ENCODE assay signal across 9 cellular contexts in genomic region chr10:127012769-127013152, GRCh38.
DNase-seq lines count a peak whose midpoint lies in the region; ATAC-seq and TF ChIP-seq lines count a peak whose summit lies in the region.
"Had no signal": no experiment of that assay in that cellular context is flagged by ENCODE, and none has a peak within 500 bp of the region (broad histone marks: within the 10 kb centered on the region; RNA-seq: fewer than 3 reads in every experiment).

No MANE protein-coding gene starts in this region.

- ATAC-seq in lung (ENCODE audit: insufficient read depth, low FRiP score) (peak; percentile 56), GM18858 (IDR thresholded peaks at IDR 0.05; ENCODE audit: unreplicated experiment) (no peak)
- ATAC-seq: stimulated activated naive CD8-positive, alpha-beta T cell treated with anti-CD3 and anti-CD28 coated beads, Interleukin-15, amount 100 ng/mL, for 72 hours had no signal

- H3K27ac ChIP-seq in lung (ENCODE audit: low read depth in 1 of 2, low read length in 1 of 2) (peak overlapping the region; percentile 28 to 72), brain microvascular endothelial cell (no peak overlapping the region)

- no peak overlapping the region for H3K4me3 ChIP-seq in lung
- no peak overlapping the region for H3K4me3 ChIP-seq in brain microvascular endothelial cell (ENCODE audit: low read depth, low read length)

- H3K36me3 ChIP-seq in lung (ENCODE audit: control insufficient read depth in 2 of 2, insufficient read depth in 2 of 2, low read length in 2 of 2): peaks cover 0 to 18% of the 10 kb centered on the region in 2 donors
- H3K36me3 ChIP-seq in brain microvascular endothelial cell (replicated peaks): peaks cover 13% of the 10 kb centered on the region

- no peaks in the 10 kb centered on the region for H3K9me3 ChIP-seq in lung (ENCODE audit: control insufficient read depth in 2 of 2, insufficient read depth in 1 of 2, low read length in 1 of 2)

- in situ Hi-C loops in brain microvascular endothelial cell (cut with HindIII; ENCODE audit: low pct_ligation_motif_present, low sequenced_read_pairs): no loop called here

- no peaks in the 10 kb centered on the region for H3K27me3 ChIP-seq in lung (ENCODE audit: control insufficient read depth, insufficient read depth)
- no peaks in the 10 kb centered on the region for H3K27me3 ChIP-seq in brain microvascular endothelial cell (replicated peaks)

- DNase-seq in AG08396 (ENCODE audit: low spot score) (peak; percentile 48), NCI-H1694 (lab: John Stamatoyannopoulos, UW) (peak; percentile 15), dermis blood vessel endothelial cell (peak; percentile 35), lung (ENCODE audit: low spot score) (peak; percentile 80), 8988T (no peak), brain microvascular endothelial cell (no peak), cerebellar nuclear complex (lab: John Stamatoyannopoulos, UW) (no peak)
- DNase-seq: stimulated activated naive CD8-positive, alpha-beta T cell treated with anti-CD3 and anti-CD28 coated beads, Interleukin-15, amount 100 ng/mL, for 72 hours had no signal

- H3K4me1 ChIP-seq in lung (ENCODE audit: control insufficient read depth in 2 of 2, insufficient read depth in 2 of 2, low read length in 2 of 2): peaks cover 0 to 5% of the 10 kb centered on the region in 2 donors

- TF ChIP-seq CTCF in lung (IDR thresholded peaks at IDR 0.05; ENCODE audit: control extremely low read depth, extremely low read depth) (no peak), brain microvascular endothelial cell (IDR thresholded peaks at IDR 0.05; ENCODE audit: low read depth, low read length, missing control alignments) (no peak)

- WGBS in lung, 2 donors: 15 to 28% methylated on average over 10 of the region's 10 CpGs

Comparison
In these comparisons a context has a peak if more than half of its experiments do, and no peak if none do; other contexts are left out.
1. DNase-seq: peak in AG08396 (single experiment), NCI-H1694 (single experiment), dermis blood vessel endothelial cell (single experiment) and lung (single experiment); none in 8988T (single experiment), brain microvascular endothelial cell (single experiment) and cerebellar nuclear complex (0 of 2).